ENCODE assay signal across 9 cellular contexts in genomic region chr2:19643117-19643518, GRCh38.
DNase-seq lines count a peak whose midpoint lies in the region; ATAC-seq, FAIRE-seq and TF ChIP-seq lines count a peak whose summit lies in the region.
"Had no signal": no experiment of that assay in that cellular context is flagged by ENCODE, and none has a peak within 500 bp of the region (broad histone marks: within the 10 kb centered on the region; RNA-seq: fewer than 3 reads in every experiment).

No MANE protein-coding gene starts in this region.

- no peaks in the 10 kb centered on the region for H3K9me3 Mint-ChIP-seq in endothelial cell (ENCODE audit: unreplicated experiment)

- TF ChIP-seq CTCF in endothelial cell (IDR thresholded peaks at IDR 0.05; ENCODE audit: unreplicated experiment) = no peak

- peak; percentile 70 for ATAC-seq in HG02610 (IDR thresholded peaks at IDR 0.05; ENCODE audit: unreplicated experiment)
- ATAC-seq in HG03520 (IDR thresholded peaks at IDR 0.05; ENCODE audit: unreplicated experiment) = peak; percentile 73

- no peaks in the 10 kb centered on the region for H3K4me1 Mint-ChIP-seq in endothelial cell (ENCODE audit: unreplicated experiment)

- no peak for TF ChIP-seq POLR2A in H54 (IDR thresholded peaks at IDR 0.05; ENCODE audit: low read depth, low read length)

- H3K27ac Mint-ChIP-seq in endothelial cell (ENCODE audit: unreplicated experiment) = no peak overlapping the region

- peak; percentile 61 for FAIRE-seq in GM19239 (lab: Jason Lieb, UNC)
- FAIRE-seq in H54 (lab: Jason Lieb, UNC) = no peak

- DNase-seq in GM19239 (ENCODE audit: insufficient read length, low spot score) = no peak
- DNase-seq in putamen (ENCODE audit: low spot score) = peak; percentile 6
- DNase-seq in H54 (ENCODE audit: insufficient read length, low spot score) = no peak
- DNase-seq in NCI-H2081 treated with DMSO at 0.1 percent for 48 hours (lab: John Stamatoyannopoulos, UW) = no peak
- DNase-seq in endothelial cell (ENCODE audit: low spot score) = no peak
- DNase-seq: DMS 273 treated with DMSO at 0.1 percent for 48 hours, NCI-H510A had no signal

- H3K36me3 Mint-ChIP-seq in endothelial cell (ENCODE audit: low read depth, unreplicated experiment) = no peaks in the 10 kb centered on the region

- H3K27me3 Mint-ChIP-seq in endothelial cell (ENCODE audit: unreplicated experiment) = no peaks in the 10 kb centered on the region

- no peak overlapping the region for H3K4me3 Mint-ChIP-seq in endothelial cell (ENCODE audit: unreplicated experiment)
